ENCODE assay signal across 17 cellular contexts in the genomic region with DNA sequence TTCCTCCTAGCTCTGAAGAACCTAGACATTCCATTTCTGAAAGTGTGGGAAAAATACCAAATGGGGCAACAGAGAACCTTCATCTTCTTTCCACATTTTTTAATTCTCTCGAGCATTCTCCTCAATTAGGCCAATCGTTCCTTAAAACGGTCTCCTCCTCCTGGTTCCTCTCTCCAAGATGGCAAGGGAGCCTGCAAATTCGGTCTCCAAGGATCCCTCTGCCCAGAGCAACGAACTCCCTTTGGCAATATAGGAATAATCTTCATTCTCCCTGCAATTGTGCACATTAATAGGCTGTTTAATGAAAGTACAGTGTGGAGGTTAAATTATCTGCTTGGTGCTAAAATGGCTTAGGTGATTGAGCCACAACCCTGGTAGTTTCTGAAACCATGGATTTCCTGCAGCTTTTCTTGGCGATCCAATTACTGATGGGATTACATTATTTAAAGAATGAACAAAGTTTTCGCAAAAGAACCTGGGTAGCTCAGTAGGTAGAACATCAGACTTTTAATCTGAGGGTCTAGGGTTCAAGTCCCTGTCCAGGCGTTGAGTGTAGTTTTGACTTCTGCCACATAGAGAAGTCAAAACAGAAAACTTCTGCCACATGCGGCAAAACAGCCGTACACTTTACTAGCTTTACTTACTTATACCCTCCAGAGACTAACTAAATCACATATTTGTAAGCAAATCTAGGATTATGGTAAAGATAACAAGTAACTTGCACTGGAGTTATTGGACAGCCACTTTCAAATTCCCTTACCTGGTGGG.
DNase-seq lines count a peak whose midpoint lies in the region; ATAC-seq, FAIRE-seq and TF ChIP-seq lines count a peak whose summit lies in the region.
"Had no signal": no experiment of that assay in that cellular context is flagged by ENCODE, and none has a peak within 500 bp of the region (broad histone marks: within the 10 kb centered on the region; RNA-seq: fewer than 3 reads in every experiment).

No MANE protein-coding gene starts in this region.

- no peak overlapping the region for H3K4me3 ChIP-seq in A549
- H3K4me3 ChIP-seq in bronchial epithelial cell (ENCODE audit: low read depth, low read length) = no peak overlapping the region
- no peak overlapping the region for H3K4me3 ChIP-seq in testis
- H3K4me3 ChIP-seq in pancreas = no peak overlapping the region
- H3K4me3 ChIP-seq: cardiac muscle cell, left ventricle myocardium inferior, upper lobe of right lung had no signal

- no peak for TF ChIP-seq EP300 in A549 (IDR thresholded peaks at IDR 0.05)

- WGBS in A549 (ENCODE audit: missing lambda C conversion rate) = 26% methylated on average over 10 of the region's 10 CpGs
- 58 to 65% methylated on average over 10 of the region's 10 CpGs for WGBS in testis, 2 donors
- WGBS in pancreas, 2 donors = 53 to 60% methylated on average over 10 of the region's 10 CpGs

- FAIRE-seq in A549 (lab: Jason Lieb, UNC) (no peak), bronchial epithelial cell (lab: Jason Lieb, UNC) (no peak), H54 (lab: Jason Lieb, UNC) (no peak), pancreas (lab: Jason Lieb, UNC) (no peak)

- ATAC-seq in A549 = peak; percentile 88 to 90
- ATAC-seq in GM19324 (IDR thresholded peaks at IDR 0.05; ENCODE audit: low FRiP score, unreplicated experiment) = no peak
- ATAC-seq in pancreas = no peak
- ATAC-seq: naive thymus-derived CD4-positive, alpha-beta T cell; upper lobe of right lung had no signal

- DNase-seq in A549 (ENCODE audit: low read depth in 1 of 2, low spot score in 1 of 2) (peak in 1 of 2 experiments; percentile 72), H4 (ENCODE audit: low spot score) (peak; percentile 31), NCI-H446 treated with DMSO at 0.1 percent for 48 hours (lab: John Stamatoyannopoulos, UW) (peak; percentile 22), bronchial epithelial cell (ENCODE audit: low read depth) (peak; percentile 39), testis (no peak), H54 (ENCODE audit: insufficient read length, low spot score) (no peak), pancreas (no peak)
- DNase-seq: activated naive CD4-positive, alpha-beta T cell treated with anti-CD3 and anti-CD28 coated beads, Interleukin-2, amount 10 ng/mL, durations not matched to agents 7 days and 5 days; left ventricle myocardium inferior; naive thymus-derived CD4-positive, alpha-beta T cell; NCI-H187; NCI-H774; stimulated activated CD4-positive, alpha-beta T cell treated with anti-CD3 and anti-CD28 coated beads, Interleukin-2, amount 100 ng/mL, for 24 hours; upper lobe of right lung; WERI-Rb-1 had no signal

- H3K36me3 ChIP-seq in bronchial epithelial cell (ENCODE audit: control insufficient read depth, insufficient read depth, low read length) (no peaks in the 10 kb centered on the region), testis (ENCODE audit: low read depth, missing control alignments) (no peaks in the 10 kb centered on the region), pancreas (no peaks in the 10 kb centered on the region)
- H3K36me3 ChIP-seq: cardiac muscle cell, left ventricle myocardium inferior, upper lobe of right lung, WERI-Rb-1 had no signal

- TF ChIP-seq CTCF in A549 (IDR thresholded peaks at IDR 0.05) (no peak), bronchial epithelial cell (IDR thresholded peaks at IDR 0.05; ENCODE audit: insufficient read depth, low read length, severe bottlenecking) (no peak), testis (IDR thresholded peaks at IDR 0.05) (no peak), pancreas (IDR thresholded peaks at IDR 0.05) (no peak)

- H3K27me3 ChIP-seq in bronchial epithelial cell (ENCODE audit: control insufficient read depth, insufficient read depth, low read length) (peaks cover 1% of the 10 kb centered on the region), testis (no peaks in the 10 kb centered on the region), pancreas (peaks cover 0 to 16% (median 4%) of the 10 kb centered on the region in 4 donors)

- no peak for TF ChIP-seq POLR2A in A549 (IDR thresholded peaks at IDR 0.05; ENCODE audit: low read length)
- no peak for TF ChIP-seq POLR2A in testis (IDR thresholded peaks at IDR 0.05)
- TF ChIP-seq POLR2A in H54 (IDR thresholded peaks at IDR 0.05; ENCODE audit: low read depth, low read length) = no peak

- H3K9me3 ChIP-seq in A549 = no peaks in the 10 kb centered on the region
- H3K9me3 ChIP-seq in testis = no peaks in the 10 kb centered on the region
- H3K9me3 ChIP-seq in pancreas = no peaks in the 10 kb centered on the region
- H3K9me3 ChIP-seq: upper lobe of right lung had no signal

- no peak overlapping the region for H3K27ac ChIP-seq in A549
- no peak overlapping the region for H3K27ac ChIP-seq in testis
- H3K27ac ChIP-seq in pancreas = no peak overlapping the region
- H3K27ac ChIP-seq: cardiac muscle cell, left ventricle myocardium inferior, upper lobe of right lung, WERI-Rb-1 had no signal

- POLR2A ChIA-PET in A549 (lab: Yijun Ruan, JAX) = interaction anchor here (1.0 kb wide), 1 partner anchor 27 kb away, joined by 4 read pairs; no protein-coding TSS in a partner anchor

- intact Hi-C loops in testis (cut with DNase I; ENCODE audit: low total_unique reads) = no loop called here
- intact Hi-C loops in pancreas (cut with DNase I) = no loop called here

- CTCF ChIA-PET in A549 (lab: Yijun Ruan, JAX) = interaction anchor here (1.3 kb wide), 1 partner anchor 15 kb away, joined by 3 read pairs; no protein-coding TSS in a partner anchor

- peak overlapping the region; percentile 26 for H3K4me2 ChIP-seq in A549

- H3K4me1 ChIP-seq in A549 (no peaks in the 10 kb centered on the region), testis (no peaks in the 10 kb centered on the region), pancreas (no peaks in the 10 kb centered on the region)
- H3K4me1 ChIP-seq: left ventricle myocardium inferior, upper lobe of right lung had no signal

- TF ChIP-seq RAD21 in A549 (conservative IDR thresholded peaks at IDR 0.05 in 1 of 2, IDR thresholded peaks at IDR 0.05 in 1 of 2) = no peak

TF ChIP-seq in A549, 52 proteins besides CTCF, POLR2A, EP300 and RAD21:
- TF ChIP-seq GATA3 (IDR thresholded peaks at IDR 0.05; ENCODE audit: borderline replicate concordance) (no peak), MAX (IDR thresholded peaks at IDR 0.05) (0 out of 2 replicates have a peak, but pooled peaks have one; percentile 25), SREBF2 (IDR thresholded peaks at IDR 0.05) (peak; percentile 49), CEBPB (IDR thresholded peaks at IDR 0.05) (0 out of 4 replicates have a peak, but pooled peaks of 1 of the 2 experiments have one; percentile 19)
TF ChIP-seq in A549: peak in this region for 3.

Comparison
In these comparisons a context has a peak if more than half of its experiments do, and no peak if none do; other contexts are left out.
1. ATAC-seq: peak in A549 (2 of 2); none in GM19324 (single experiment) and pancreas (0 of 4).
2. DNase-seq: peak in H4 (single experiment), NCI-H446 treated with DMSO at 0.1 percent for 48 hours (single experiment) and bronchial epithelial cell (single experiment); none in testis (single experiment), H54 (single experiment) and pancreas (0 of 6).